ENCODE assay signal across 1 cellular context in genomic region chr17:38420518-38420917, GRCh38.
TF ChIP-seq lines count a peak whose summit lies in the region.

No MANE protein-coding gene starts in this region.

TF ChIP-seq in WTC11, 78 proteins besides CTCF, POLR2A, EP300 and RAD21 (continued from another document):
- TF ChIP-seq PREB (CRISPR knock-in tag; IDR thresholded peaks at IDR 0.05; ENCODE audit: borderline replicate concordance), result no peak
- TF ChIP-seq ELF4 (CRISPR knock-in tag; IDR thresholded peaks at IDR 0.05; ENCODE audit: low read depth), result no peak
- no peak for TF ChIP-seq ZNF416 (CRISPR knock-in tag; IDR thresholded peaks at IDR 0.05)
